Comparison of ENCODE assay signal across 11 cellular contexts in genomic region chr16:1361685-1362360, GRCh38. TPM values are rescaled to one million over a fixed set of nuclear protein-coding genes. Genes with fewer than 3 reads are reported as not detected.
DNase-seq lines count a peak whose midpoint lies in the region; FAIRE-seq and TF ChIP-seq lines count a peak whose summit lies in the region.
"Had no signal": no experiment of that assay in that cellular context is flagged by ENCODE, and none has a peak within 500 bp of the region (broad histone marks: within the 10 kb centered on the region; RNA-seq: fewer than 3 reads in every experiment).

No MANE protein-coding gene starts in this region.

- peaks cover 0 to 11% of the 10 kb centered on the region in 2 experiments; a peak in 1 of 4 replicates for H3K79me2 ChIP-seq in H1 (ENCODE audit: control insufficient read depth in 1 of 2, insufficient read depth in 2 of 2, low read length in 2 of 2)

- H3K9ac ChIP-seq in H1 (replicated peaks in 1 of 4; ENCODE audit: extremely low read depth in 1 of 4, low read depth in 3 of 4, low read length in 3 of 4) = no peak overlapping the region

- peaks cover 12 to 36% of the 10 kb centered on the region in 2 experiments for H4K20me1 ChIP-seq in H1 (replicated peaks in 1 of 2; ENCODE audit: control insufficient read depth in 1 of 2, insufficient read depth in 2 of 2, low read length in 2 of 2)

- DNase-seq in H1 (ENCODE audit: low read depth in 1 of 2, low spot score in 2 of 2) (no peak), thyroid gland (no peak)
- DNase-seq: Caco-2, NCI-H146, NCI-H2107, NCI-H345, NCI-H748 treated with DMSO at 0.1 percent for 48 hours, Right ventricle myocardium superior had no signal

- 97% methylated on average over 31 of the region's 43 CpGs; no CpG with 5 or more reads in 1 of the 2 experiments for WGBS in H1 (ENCODE audit: extremely low coverage in 1 of 2, insufficient coverage in 1 of 2, insufficient read length in 1 of 2, insufficient replicate concordance in 2 of 2, low coverage in 1 of 2, low lambda C conversion rate in 2 of 2, missing lambda C conversion rate in 1 of 2), 2 experiments
- 96 to 100% methylated on average over 6 to 33 of the region's 43 CpGs for WGBS in thyroid gland, 2 donors

- H4K91ac ChIP-seq in H1 (replicated peaks; ENCODE audit: insufficient read length, low read length) = no peak overlapping the region

- H2BK12ac ChIP-seq in H1 (ENCODE audit: low read depth, low read length) = no peak overlapping the region

- no peak overlapping the region for H4K5ac ChIP-seq in H1 (ENCODE audit: insufficient read length, low read depth, low read length)

- H3K18ac ChIP-seq in H1 (ENCODE audit: extremely low read depth, low read length) = no peak overlapping the region

- peaks cover 15 to 36% (median 23%) of the 10 kb centered on the region in 4 experiments for H3K36me3 ChIP-seq in H1 (ENCODE audit: control insufficient read depth in 2 of 4, insufficient read depth in 4 of 4, low read length in 3 of 4)
- H3K36me3 ChIP-seq in thyroid gland = peaks cover 24 to 35% of the 10 kb centered on the region in 2 donors

- no peak for FAIRE-seq in H1 (lab: Jason Lieb, UNC)
- FAIRE-seq: A204.1, H54 had no signal

- H3K14ac ChIP-seq in H1 (ENCODE audit: insufficient read length) = no peak overlapping the region

- H3K4me2 ChIP-seq in H1 (ENCODE audit: insufficient read depth in 1 of 2, low read depth in 2 of 2, low read length in 2 of 2) = no peak overlapping the region

- no peak for TF ChIP-seq EP300 in H1 (IDR thresholded peaks at IDR 0.05; ENCODE audit: borderline replicate concordance in 1 of 2, low read depth in 2 of 2, low read length in 2 of 2)

- no peak overlapping the region for H2AFZ ChIP-seq in H1 (ENCODE audit: low read length)

- H3K27me3 ChIP-seq in H1 (replicated peaks in 1 of 4; ENCODE audit: control insufficient read depth in 3 of 4, extremely low read depth in 1 of 4, insufficient read depth in 3 of 4, low read length in 3 of 4) (no peaks in the 10 kb centered on the region), thyroid gland (no peaks in the 10 kb centered on the region)

- TF ChIP-seq POLR2A in H1 (IDR thresholded peaks at IDR 0.05; ENCODE audit: control extremely low read depth in 1 of 2, low read depth in 2 of 2, low read length in 2 of 2) (no peak), thyroid gland (IDR thresholded peaks at IDR 0.05) (no peak)

- no peak overlapping the region for H2BK20ac ChIP-seq in H1 (ENCODE audit: low read length)

- H3K23me2 ChIP-seq in H1 (ENCODE audit: low read depth, low read length) = no peaks in the 10 kb centered on the region

- H3K79me1 ChIP-seq in H1 (ENCODE audit: low read depth, low read length) = peaks cover 9% of the 10 kb centered on the region; the same call in 1 of the 2 replicates

- H2BK120ac ChIP-seq in H1 (replicated peaks; ENCODE audit: low read depth, low read length) = no peak overlapping the region

- H3K27ac ChIP-seq in H1 (ENCODE audit: low read depth, low read length) (no peak overlapping the region), thyroid gland (no peak overlapping the region)

- H2BK15ac ChIP-seq in H1 (ENCODE audit: low read length) = no peak overlapping the region

- intact Hi-C loops in thyroid gland (cut with DNase I) = no loop called here

- POLR2A ChIA-PET in H1 (lab: Charles Lee; ENCODE audit: partially characterized antibody) = interaction anchor here (1.4 to 6.6 kb wide), 2 partner anchors 11 to 17 kb away, joined by 3 to 44 read pairs; no protein-coding TSS in a partner anchor

- TF ChIP-seq CTCF in H1 (IDR thresholded peaks at IDR 0.05; ENCODE audit: control extremely low read depth in 1 of 3, insufficient read depth in 1 of 3, low read depth in 1 of 3, low read length in 3 of 3) (no peak), thyroid gland (IDR thresholded peaks at IDR 0.05) (no peak)

- no peak overlapping the region for H2BK5ac ChIP-seq in H1 (ENCODE audit: low read depth, low read length)

- H3K4me3 ChIP-seq in H1 (ENCODE audit: extremely low read depth in 1 of 4, insufficient read depth in 2 of 4, low read depth in 3 of 4, low read length in 4 of 4) (no peak overlapping the region), thyroid gland (replicated peaks in 1 of 3) (no peak overlapping the region)

- peak overlapping the region; percentile 25; the same call in 1 of the 2 replicates for H4K8ac ChIP-seq in H1 (ENCODE audit: extremely low read depth, insufficient read depth, low read length)

- H3K4me1 ChIP-seq in H1 (replicated peaks in 1 of 4; ENCODE audit: control insufficient read depth in 3 of 4, insufficient read depth in 4 of 4, low read length in 3 of 4) = no peaks in the 10 kb centered on the region
- no peaks in the 10 kb centered on the region for H3K4me1 ChIP-seq in thyroid gland
- H3K4me1 ChIP-seq: Caco-2 had no signal

- no peak overlapping the region for H3K23ac ChIP-seq in H1 (ENCODE audit: insufficient read length)

- no peak overlapping the region for H2AK5ac ChIP-seq in H1 (ENCODE audit: low read depth, low read length)

- no peak for TF ChIP-seq RAD21 in H1 (IDR thresholded peaks at IDR 0.05 in 1 of 2, conservative IDR thresholded peaks at IDR 0.05 in 1 of 2; ENCODE audit: low read depth in 2 of 2, low read length in 2 of 2)

- CTCF ChIA-PET in H1 (lab: Charles Lee; ENCODE audit: partially characterized antibody) = interaction anchor here (0.8 to 8.1 kb wide), 7 partner anchors 7 to 27 kb away, joined by 3 to 59 read pairs (median 10); no protein-coding TSS in a partner anchor

- H3K9me3 ChIP-seq in H1 (ENCODE audit: insufficient read depth in 2 of 2, low read depth in 1 of 2, low read length in 1 of 2) (no peaks in the 10 kb centered on the region), thyroid gland (no peaks in the 10 kb centered on the region)
- H3K9me3 ChIP-seq: Caco-2 had no signal

- H3K56ac ChIP-seq in H1 (replicated peaks; ENCODE audit: insufficient read length, low read depth, low read length) = no peak overlapping the region

- no peak overlapping the region for H3K4ac ChIP-seq in H1 (replicated peaks; ENCODE audit: insufficient read length, low read depth, low read length)

RNA-seq across cellular contexts. Expression of gene GNPTG, which starts 10.1 kb away (rescaled TPM):
- total RNA-seq in H1 (2021; fragmentation: NEBNext Ultra II Directional; extraction: Animal tissue kit (Norgen Biotek cat#: 25700)) = 25.2 and 26.2 TPM in 2 replicates
- 51.2 and 73.3 TPM in 2 replicates for polyA plus RNA-seq in H1 (2011; rRNA removed)
- polyA plus RNA-seq in H1 (2011; cell fraction: cytosol; rRNA removed) = 45.7 TPM
- 73.3 TPM for polyA plus RNA-seq in H1 (2011; cell fraction: nucleus; rRNA removed)
- polyA plus RNA-seq in H1 (2012, experiment 1 of 2) = 21.7 to 30.2 TPM (median 28.6 TPM) in 4 replicates
- polyA plus RNA-seq in H1 (2012, experiment 2 of 2) = 17.9 TPM
- 22.1 TPM for polyA plus RNA-seq in H1 (2013, experiment 1 of 2)
- 23.7 TPM for polyA plus RNA-seq in H1 (2013, experiment 2 of 2)
- 9.9 and 10.5 TPM in 2 replicates for polyA minus RNA-seq in H1 (2011; rRNA and poly(A)+ RNA removed)
- polyA minus RNA-seq in H1 (2011; cell fraction: cytosol; rRNA and poly(A)+ RNA removed) = 9.3 TPM
- polyA minus RNA-seq in H1 (2011; cell fraction: nucleus; rRNA and poly(A)+ RNA removed) = 13.4 TPM
- total RNA-seq in thyroid gland = 100 to 1,000 TPM in 1 of 4 donors, 10 to 100 TPM in 3; 53.6 to 121 (median 70.0) TPM

RNA-seq across cellular contexts. Expression of gene TSR3, which starts 10.1 kb away (rescaled TPM):
- total RNA-seq in H1 (2021; fragmentation: NEBNext Ultra II Directional; extraction: Animal tissue kit (Norgen Biotek cat#: 25700)) = 45.9 and 52.3 TPM in 2 replicates
- polyA plus RNA-seq in H1 (2011; rRNA removed) = 43.1 and 66.0 TPM in 2 replicates
- 60.3 TPM for polyA plus RNA-seq in H1 (2011; cell fraction: cytosol; rRNA removed)
- polyA plus RNA-seq in H1 (2011; cell fraction: nucleus; rRNA removed) = 46.0 TPM
- polyA plus RNA-seq in H1 (2012, experiment 1 of 2) = 31.8 to 57.4 TPM (median 53.2 TPM) in 4 replicates
- 37.5 TPM for polyA plus RNA-seq in H1 (2012, experiment 2 of 2)
- 25.0 TPM for polyA plus RNA-seq in H1 (2013, experiment 1 of 2)
- polyA plus RNA-seq in H1 (2013, experiment 2 of 2) = 26.0 TPM
- 10.2 and 10.8 TPM in 2 replicates for polyA minus RNA-seq in H1 (2011; rRNA and poly(A)+ RNA removed)
- 31.2 TPM for polyA minus RNA-seq in H1 (2011; cell fraction: cytosol; rRNA and poly(A)+ RNA removed)
- polyA minus RNA-seq in H1 (2011; cell fraction: nucleus; rRNA and poly(A)+ RNA removed) = 19.7 TPM
- 100 to 1,000 TPM in 2 of 4 donors, 10 to 100 TPM in 2; 84.1 to 107 (median 96.7) TPM for total RNA-seq in thyroid gland

RNA-seq across cellular contexts. Expression of gene BAIAP3, which starts 28.4 kb away (rescaled TPM):
- 6.8 and 7.9 TPM in 2 replicates for total RNA-seq in H1 (2021; fragmentation: NEBNext Ultra II Directional; extraction: Animal tissue kit (Norgen Biotek cat#: 25700))
- 2.9 and 6.3 TPM in 2 replicates for polyA plus RNA-seq in H1 (2011; rRNA removed)
- polyA plus RNA-seq in H1 (2011; cell fraction: cytosol; rRNA removed) = 4.8 TPM
- polyA plus RNA-seq in H1 (2011; cell fraction: nucleus; rRNA removed) = 33.8 TPM
- polyA plus RNA-seq in H1 (2012, experiment 1 of 2) = 4.5 to 6.4 TPM (median 5.6 TPM) in 4 replicates
- 2.6 TPM for polyA plus RNA-seq in H1 (2012, experiment 2 of 2)
- polyA plus RNA-seq in H1 (2013, experiment 1 of 2) = 5.0 TPM
- polyA plus RNA-seq in H1 (2013, experiment 2 of 2) = 3.4 TPM
- polyA minus RNA-seq in H1 (2011; rRNA and poly(A)+ RNA removed) = 2.0 and 2.1 TPM in 2 replicates
- 5.7 TPM for polyA minus RNA-seq in H1 (2011; cell fraction: cytosol; rRNA and poly(A)+ RNA removed)
- 11.1 TPM for polyA minus RNA-seq in H1 (2011; cell fraction: nucleus; rRNA and poly(A)+ RNA removed)
- 1 to 10 TPM in 2 of 4 donors, under 1 TPM in 2; 0.45 to 3.0 (median 1.6) TPM for total RNA-seq in thyroid gland
- polyA plus RNA-seq: CD14-positive monocyte had no signal

RNA-seq across cellular contexts. Expression of gene UBE2I, which starts 52.4 kb away (rescaled TPM):
- total RNA-seq in H1 (2021; fragmentation: NEBNext Ultra II Directional; extraction: Animal tissue kit (Norgen Biotek cat#: 25700)) = 268 and 272 TPM in 2 replicates
- polyA plus RNA-seq in H1 (2011; rRNA removed) = 148 and 162 TPM in 2 replicates
- 142 TPM for polyA plus RNA-seq in H1 (2011; cell fraction: cytosol; rRNA removed)
- 143 TPM for polyA plus RNA-seq in H1 (2011; cell fraction: nucleus; rRNA removed)
- 186 to 197 TPM (median 190 TPM) in 4 replicates for polyA plus RNA-seq in H1 (2012, experiment 1 of 2)
- 278 TPM for polyA plus RNA-seq in H1 (2012, experiment 2 of 2)
- 202 TPM for polyA plus RNA-seq in H1 (2013, experiment 1 of 2)
- polyA plus RNA-seq in H1 (2013, experiment 2 of 2) = 204 TPM
- 87.2 and 89.0 TPM in 2 replicates for polyA minus RNA-seq in H1 (2011; rRNA and poly(A)+ RNA removed)
- polyA minus RNA-seq in H1 (2011; cell fraction: cytosol; rRNA and poly(A)+ RNA removed) = 84.7 TPM
- polyA minus RNA-seq in H1 (2011; cell fraction: nucleus; rRNA and poly(A)+ RNA removed) = 99.4 TPM
- 100 to 1,000 TPM in 1 of 4 donors, 10 to 100 TPM in 3; 43.4 to 107 (median 79.6) TPM for total RNA-seq in thyroid gland

RNA-seq across cellular contexts. Expression of gene UNKL, which starts 52.7 kb away (rescaled TPM):
- total RNA-seq in H1 (2021; fragmentation: NEBNext Ultra II Directional; extraction: Animal tissue kit (Norgen Biotek cat#: 25700)) = 31.8 and 32.1 TPM in 2 replicates
- 25.1 and 32.0 TPM in 2 replicates for polyA plus RNA-seq in H1 (2011; rRNA removed)
- 32.1 TPM for polyA plus RNA-seq in H1 (2011; cell fraction: cytosol; rRNA removed)
- polyA plus RNA-seq in H1 (2011; cell fraction: nucleus; rRNA removed) = 126 TPM
- 11.6 to 23.0 TPM (median 17.3 TPM) in 4 replicates for polyA plus RNA-seq in H1 (2012, experiment 1 of 2)
- 8.4 TPM for polyA plus RNA-seq in H1 (2012, experiment 2 of 2)
- 15.8 TPM for polyA plus RNA-seq in H1 (2013, experiment 1 of 2)
- 13.7 TPM for polyA plus RNA-seq in H1 (2013, experiment 2 of 2)
- polyA minus RNA-seq in H1 (2011; rRNA and poly(A)+ RNA removed) = 7.3 and 13.6 TPM in 2 replicates
- polyA minus RNA-seq in H1 (2011; cell fraction: cytosol; rRNA and poly(A)+ RNA removed) = 30.1 TPM
- polyA minus RNA-seq in H1 (2011; cell fraction: nucleus; rRNA and poly(A)+ RNA removed) = 31.8 TPM
- total RNA-seq in thyroid gland = 10 to 100 TPM; 26.2 to 46.9 (median 31.3) TPM
